1 cellular context compared by ENCODE assay signal in the genomic region with DNA sequence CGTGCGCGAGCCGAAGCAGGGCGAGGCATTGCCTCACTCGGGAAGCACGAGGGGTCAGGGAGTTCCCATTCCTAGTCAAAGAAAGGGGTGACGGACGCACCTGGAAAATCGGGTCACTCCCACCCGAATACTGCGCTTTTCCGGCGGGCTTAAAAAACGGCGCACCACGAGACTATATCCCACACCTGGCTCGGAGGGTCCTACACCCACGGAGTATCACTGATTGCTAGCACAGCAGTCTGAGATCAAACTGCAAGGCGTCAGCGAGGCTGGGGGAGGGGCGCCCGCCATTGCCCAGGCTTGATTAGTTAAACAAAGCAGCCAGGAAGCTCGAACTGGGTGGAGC.
TF ChIP-seq lines count a peak whose summit lies in the region.

No MANE protein-coding gene starts in this region.

TF ChIP-seq in K562, 482 proteins besides CTCF, POLR2A, EP300 and RAD21 (continued from another document):
- TF ChIP-seq, protein P1, sequence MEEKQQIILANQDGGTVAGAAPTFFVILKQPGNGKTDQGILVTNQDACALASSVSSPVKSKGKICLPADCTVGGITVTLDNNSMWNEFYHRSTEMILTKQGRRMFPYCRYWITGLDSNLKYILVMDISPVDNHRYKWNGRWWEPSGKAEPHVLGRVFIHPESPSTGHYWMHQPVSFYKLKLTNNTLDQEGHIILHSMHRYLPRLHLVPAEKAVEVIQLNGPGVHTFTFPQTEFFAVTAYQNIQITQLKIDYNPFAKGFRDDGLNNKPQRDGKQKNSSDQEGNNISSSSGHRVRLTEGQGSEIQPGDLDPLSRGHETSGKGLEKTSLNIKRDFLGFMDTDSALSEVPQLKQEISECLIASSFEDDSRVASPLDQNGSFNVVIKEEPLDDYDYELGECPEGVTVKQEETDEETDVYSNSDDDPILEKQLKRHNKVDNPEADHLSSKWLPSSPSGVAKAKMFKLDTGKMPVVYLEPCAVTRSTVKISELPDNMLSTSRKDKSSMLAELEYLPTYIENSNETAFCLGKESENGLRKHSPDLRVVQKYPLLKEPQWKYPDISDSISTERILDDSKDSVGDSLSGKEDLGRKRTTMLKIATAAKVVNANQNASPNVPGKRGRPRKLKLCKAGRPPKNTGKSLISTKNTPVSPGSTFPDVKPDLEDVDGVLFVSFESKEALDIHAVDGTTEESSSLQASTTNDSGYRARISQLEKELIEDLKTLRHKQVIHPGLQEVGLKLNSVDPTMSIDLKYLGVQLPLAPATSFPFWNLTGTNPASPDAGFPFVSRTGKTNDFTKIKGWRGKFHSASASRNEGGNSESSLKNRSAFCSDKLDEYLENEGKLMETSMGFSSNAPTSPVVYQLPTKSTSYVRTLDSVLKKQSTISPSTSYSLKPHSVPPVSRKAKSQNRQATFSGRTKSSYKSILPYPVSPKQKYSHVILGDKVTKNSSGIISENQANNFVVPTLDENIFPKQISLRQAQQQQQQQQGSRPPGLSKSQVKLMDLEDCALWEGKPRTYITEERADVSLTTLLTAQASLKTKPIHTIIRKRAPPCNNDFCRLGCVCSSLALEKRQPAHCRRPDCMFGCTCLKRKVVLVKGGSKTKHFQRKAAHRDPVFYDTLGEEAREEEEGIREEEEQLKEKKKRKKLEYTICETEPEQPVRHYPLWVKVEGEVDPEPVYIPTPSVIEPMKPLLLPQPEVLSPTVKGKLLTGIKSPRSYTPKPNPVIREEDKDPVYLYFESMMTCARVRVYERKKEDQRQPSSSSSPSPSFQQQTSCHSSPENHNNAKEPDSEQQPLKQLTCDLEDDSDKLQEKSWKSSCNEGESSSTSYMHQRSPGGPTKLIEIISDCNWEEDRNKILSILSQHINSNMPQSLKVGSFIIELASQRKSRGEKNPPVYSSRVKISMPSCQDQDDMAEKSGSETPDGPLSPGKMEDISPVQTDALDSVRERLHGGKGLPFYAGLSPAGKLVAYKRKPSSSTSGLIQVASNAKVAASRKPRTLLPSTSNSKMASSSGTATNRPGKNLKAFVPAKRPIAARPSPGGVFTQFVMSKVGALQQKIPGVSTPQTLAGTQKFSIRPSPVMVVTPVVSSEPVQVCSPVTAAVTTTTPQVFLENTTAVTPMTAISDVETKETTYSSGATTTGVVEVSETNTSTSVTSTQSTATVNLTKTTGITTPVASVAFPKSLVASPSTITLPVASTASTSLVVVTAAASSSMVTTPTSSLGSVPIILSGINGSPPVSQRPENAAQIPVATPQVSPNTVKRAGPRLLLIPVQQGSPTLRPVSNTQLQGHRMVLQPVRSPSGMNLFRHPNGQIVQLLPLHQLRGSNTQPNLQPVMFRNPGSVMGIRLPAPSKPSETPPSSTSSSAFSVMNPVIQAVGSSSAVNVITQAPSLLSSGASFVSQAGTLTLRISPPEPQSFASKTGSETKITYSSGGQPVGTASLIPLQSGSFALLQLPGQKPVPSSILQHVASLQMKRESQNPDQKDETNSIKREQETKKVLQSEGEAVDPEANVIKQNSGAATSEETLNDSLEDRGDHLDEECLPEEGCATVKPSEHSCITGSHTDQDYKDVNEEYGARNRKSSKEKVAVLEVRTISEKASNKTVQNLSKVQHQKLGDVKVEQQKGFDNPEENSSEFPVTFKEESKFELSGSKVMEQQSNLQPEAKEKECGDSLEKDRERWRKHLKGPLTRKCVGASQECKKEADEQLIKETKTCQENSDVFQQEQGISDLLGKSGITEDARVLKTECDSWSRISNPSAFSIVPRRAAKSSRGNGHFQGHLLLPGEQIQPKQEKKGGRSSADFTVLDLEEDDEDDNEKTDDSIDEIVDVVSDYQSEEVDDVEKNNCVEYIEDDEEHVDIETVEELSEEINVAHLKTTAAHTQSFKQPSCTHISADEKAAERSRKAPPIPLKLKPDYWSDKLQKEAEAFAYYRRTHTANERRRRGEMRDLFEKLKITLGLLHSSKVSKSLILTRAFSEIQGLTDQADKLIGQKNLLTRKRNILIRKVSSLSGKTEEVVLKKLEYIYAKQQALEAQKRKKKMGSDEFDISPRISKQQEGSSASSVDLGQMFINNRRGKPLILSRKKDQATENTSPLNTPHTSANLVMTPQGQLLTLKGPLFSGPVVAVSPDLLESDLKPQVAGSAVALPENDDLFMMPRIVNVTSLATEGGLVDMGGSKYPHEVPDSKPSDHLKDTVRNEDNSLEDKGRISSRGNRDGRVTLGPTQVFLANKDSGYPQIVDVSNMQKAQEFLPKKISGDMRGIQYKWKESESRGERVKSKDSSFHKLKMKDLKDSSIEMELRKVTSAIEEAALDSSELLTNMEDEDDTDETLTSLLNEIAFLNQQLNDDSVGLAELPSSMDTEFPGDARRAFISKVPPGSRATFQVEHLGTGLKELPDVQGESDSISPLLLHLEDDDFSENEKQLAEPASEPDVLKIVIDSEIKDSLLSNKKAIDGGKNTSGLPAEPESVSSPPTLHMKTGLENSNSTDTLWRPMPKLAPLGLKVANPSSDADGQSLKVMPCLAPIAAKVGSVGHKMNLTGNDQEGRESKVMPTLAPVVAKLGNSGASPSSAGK (IDR thresholded peaks at IDR 0.05): peak; percentile 57
- TF ChIP-seq EP400 (IDR thresholded peaks at IDR 0.05) (peak; percentile 41), YY1 (IDR thresholded peaks at IDR 0.05; ENCODE audit: borderline replicate concordance in 1 of 3, control insufficient read depth in 1 of 3, extremely low read depth in 1 of 3, insufficient read depth in 3 of 3, insufficient read length in 1 of 3, insufficient replicate concordance in 2 of 3, low read depth in 1 of 3, low read length in 2 of 3) (peak in 1 of 3 experiments; percentile 26)
